In genomic region chr4:22343606-22344005, GRCh38 we compare ENCODE assay signal across 28 cellular contexts.
"Had no signal": no experiment of that assay in that cellular context is flagged by ENCODE, and none has a peak within 500 bp of the region (broad histone marks: within the 10 kb centered on the region; RNA-seq: fewer than 3 reads in every experiment).

No MANE protein-coding gene starts in this region.

- ATAC-seq: esophagus mucosa, gastrocnemius medialis, gastroesophageal sphincter, heart left ventricle, heart right ventricle had no signal

- H3K9me3 ChIP-seq: colonic mucosa, esophagus muscularis mucosa, esophagus squamous epithelium, gastrocnemius medialis, gastroesophageal sphincter had no signal

- H3K36me3 ChIP-seq: colonic mucosa, esophagus squamous epithelium, gastrocnemius medialis, gastroesophageal sphincter, heart left ventricle, heart right ventricle had no signal

- H3K27ac Mint-ChIP-seq: dendritic cell treated with granulocyte-macrophage colony-stimulating factor and Interleukin-4, amounts not matched to agents 40 ng/mL and 50 ng/mL, for 4 days; endodermal cell had no signal

- H3K4me3 ChIP-seq: colonic mucosa, coronary artery, dorsolateral prefrontal cortex, esophagus muscularis mucosa, esophagus squamous epithelium, gastrocnemius medialis, gastroesophageal sphincter, heart left ventricle, heart right ventricle, hepatocyte had no signal

- FAIRE-seq: colon, endometrium, endothelial cell of umbilical vein, frontal cortex had no signal

- H3K27me3 ChIP-seq: colonic mucosa, dorsolateral prefrontal cortex, esophagus muscularis mucosa, esophagus squamous epithelium, gastrocnemius medialis, gastroesophageal sphincter, heart left ventricle, heart right ventricle, hepatocyte had no signal

- H3K4me3 Mint-ChIP-seq: dendritic cell treated with granulocyte-macrophage colony-stimulating factor and Interleukin-4, amounts not matched to agents 40 ng/mL and 50 ng/mL, for 4 days; endodermal cell had no signal

- H3K4me2 ChIP-seq: hepatocyte had no signal

- H3K79me2 ChIP-seq: hepatocyte had no signal

- H3K27me3 Mint-ChIP-seq: dendritic cell treated with granulocyte-macrophage colony-stimulating factor and Interleukin-4, amounts not matched to agents 40 ng/mL and 50 ng/mL, for 4 days had no signal

- H2AFZ ChIP-seq: hepatocyte had no signal

- DNase-seq: colonic mucosa; cortex of kidney; dermis blood vessel endothelial cell; dorsolateral prefrontal cortex; effector CD4-positive, alpha-beta T cell; effector CD8-positive, alpha-beta T cell; effector memory CD4-positive, alpha-beta T cell; endodermal cell; erythroblast; esophagus squamous epithelium; foreskin fibroblast; foreskin melanocyte; gastrocnemius medialis; glutamatergic neuron; head of caudate nucleus; heart left ventricle; heart right ventricle had no signal

- H3K4me1 ChIP-seq: colonic mucosa, esophagus muscularis mucosa, esophagus squamous epithelium, gastrocnemius medialis, gastroesophageal sphincter, heart right ventricle had no signal

- H3K27ac ChIP-seq: colonic mucosa, coronary artery, dorsolateral prefrontal cortex, epithelial cell of prostate, esophagus muscularis mucosa, esophagus squamous epithelium, gastrocnemius medialis, gastroesophageal sphincter, heart left ventricle, heart right ventricle, hepatocyte had no signal
